Comparison of ENCODE assay signal across 1 cellular context in genomic region chr19:16136185-16137067, GRCh38.
TF ChIP-seq lines count a peak whose summit lies in the region.

No MANE protein-coding gene starts in this region.

TF ChIP-seq in SK-N-SH treated with all-trans-retinoic acid at 6 μM for 48 hours, 23 proteins besides CTCF, POLR2A, EP300 and RAD21 (continued from another document):
- TF ChIP-seq PATZ1 (CRISPR knock-in tag; IDR thresholded peaks at IDR 0.05; ENCODE audit: borderline replicate concordance), result no peak
- no peak for TF ChIP-seq BACH2 (CRISPR knock-in tag; IDR thresholded peaks at IDR 0.05; ENCODE audit: borderline replicate concordance)
- TF ChIP-seq CSRNP3 (CRISPR knock-in tag; IDR thresholded peaks at IDR 0.05), result no peak
- no peak for TF ChIP-seq ZC3H10 (CRISPR knock-in tag; IDR thresholded peaks at IDR 0.05)
- no peak for TF ChIP-seq ZNF70 (CRISPR knock-in tag; IDR thresholded peaks at IDR 0.05)
- TF ChIP-seq ESRRG (CRISPR knock-in tag; IDR thresholded peaks at IDR 0.05), result no peak
- no peak for TF ChIP-seq PPARA (CRISPR knock-in tag; IDR thresholded peaks at IDR 0.05; ENCODE audit: borderline replicate concordance)
- TF ChIP-seq POU6F1 (CRISPR knock-in tag; IDR thresholded peaks at IDR 0.05; ENCODE audit: borderline replicate concordance, low read depth), result no peak
- no peak for TF ChIP-seq TOX (CRISPR knock-in tag; IDR thresholded peaks at IDR 0.05; ENCODE audit: borderline replicate concordance)
- no peak for TF ChIP-seq ZNF8 (CRISPR knock-in tag; IDR thresholded peaks at IDR 0.05)
- no peak for TF ChIP-seq RARB (CRISPR knock-in tag; IDR thresholded peaks at IDR 0.05)
- TF ChIP-seq ZNF565 (CRISPR knock-in tag; conservative IDR thresholded peaks at IDR 0.05; ENCODE audit: low read depth), result no peak
